Comparison of ENCODE assay signal across 8 cellular contexts in genomic region chrX:120485562-120486520, GRCh38. TPM values are rescaled to one million over a fixed set of nuclear protein-coding genes. Genes with fewer than 3 reads are reported as not detected.
A peak's percentile ranks its signal among the peaks of the same experiment; 100 is the strongest.
DNase-seq lines count a peak whose midpoint lies in the region; ATAC-seq, FAIRE-seq and TF ChIP-seq lines count a peak whose summit lies in the region.

No MANE protein-coding gene starts in this region.

- H3K4me3 Mint-ChIP-seq in T-cell (peak overlapping the region; percentile 82 to 89 (median 89)), astrocyte (ENCODE audit: unreplicated experiment) (peak overlapping the region; percentile 85)

- H3K27me3 ChIP-seq in astrocyte (ENCODE audit: insufficient read depth, low read length) = no peaks in the 10 kb centered on the region
- no peaks in the 10 kb centered on the region for H3K27me3 ChIP-seq in right cardiac atrium (ENCODE audit: control insufficient read depth, insufficient read depth)
- no peaks in the 10 kb centered on the region for H3K27me3 ChIP-seq in psoas muscle (ENCODE audit: insufficient read depth in 3 of 3, low read length in 2 of 3)

- H3K27ac ChIP-seq in astrocyte (ENCODE audit: low read depth, low read length) (peak overlapping the region; percentile 66), right cardiac atrium (ENCODE audit: low read length) (peak overlapping the region; percentile 100), psoas muscle (peak overlapping the region; percentile 92)

- H2AFZ ChIP-seq in astrocyte (ENCODE audit: low read depth, low read length) = peak overlapping the region; percentile 95

- no peaks in the 10 kb centered on the region for H4K20me1 ChIP-seq in astrocyte (ENCODE audit: insufficient read depth, low read length)

- CTCF ChIA-PET in T-cell (lab: Charles Lee) = interaction anchor here (0.7 to 2.0 kb wide), 12 partner anchors 8 to 272 kb away, joined by 3 to 10 read pairs (median 4); partner anchors contain the start of genes LAMP2 (in 1 of the 2) and ZBTB33 (in 1 of the 2)

- H3K4me3 ChIP-seq in GM12875 (ENCODE audit: low read depth, low read length) (peak overlapping the region; percentile 44), astrocyte (ENCODE audit: insufficient read depth, low read depth, low read length) (peak overlapping the region; percentile 65), right cardiac atrium (ENCODE audit: low read length) (peak overlapping the region; percentile 73), psoas muscle (peak overlapping the region; percentile 73)

- intact Hi-C loops in right cardiac atrium (cut with DNase I) = no loop called here
- intact Hi-C loops in psoas muscle (cut with DNase I) = no loop called here

- H3K4me1 ChIP-seq in astrocyte (ENCODE audit: insufficient read depth, low read length) (no peaks in the 10 kb centered on the region), right cardiac atrium (ENCODE audit: control insufficient read depth, insufficient read depth, low read length) (no peaks in the 10 kb centered on the region), psoas muscle (no peaks in the 10 kb centered on the region)

- under 1% methylated on average over 39 of the region's 39 CpGs for WGBS in right cardiac atrium
- WGBS in psoas muscle, 3 donors = 2 to 18% (median 2%) methylated on average over 25 to 39 of the region's 39 CpGs

- TF ChIP-seq CTCF in GM12875 (IDR thresholded peaks at IDR 0.05; ENCODE audit: borderline replicate concordance, insufficient read depth, low read depth, low read length) = peak; percentile 28; the same call in 1 of the 2 replicates
- peak; percentile 52 for TF ChIP-seq CTCF in astrocyte (IDR thresholded peaks at IDR 0.05; ENCODE audit: insufficient read depth, low read depth, low read length)
- peak; percentile 51 for TF ChIP-seq CTCF in psoas muscle (IDR thresholded peaks at IDR 0.05)

- H3K9me3 ChIP-seq in astrocyte (ENCODE audit: insufficient read depth, low read depth, low read length) (no peaks in the 10 kb centered on the region), right cardiac atrium (ENCODE audit: control insufficient read depth, low read length) (no peaks in the 10 kb centered on the region), psoas muscle (no peaks in the 10 kb centered on the region)

- no peaks in the 10 kb centered on the region for H3K36me3 Mint-ChIP-seq in T-cell
- no peaks in the 10 kb centered on the region for H3K36me3 Mint-ChIP-seq in astrocyte (ENCODE audit: low read depth, unreplicated experiment)

- ATAC-seq in HG02642 (IDR thresholded peaks at IDR 0.05; ENCODE audit: poor library complexity, unreplicated experiment) (peak; percentile 90), T-cell (replicated peaks in 1 of 4) (peak; percentile 67 to 80 (median 74)), right cardiac atrium (peak; percentile 93 to 94), psoas muscle (peak; percentile 90 to 95 (median 94)), HG02970 (IDR thresholded peaks at IDR 0.05; ENCODE audit: low FRiP score, unreplicated experiment) (no peak)

- H3K79me2 ChIP-seq in astrocyte (ENCODE audit: insufficient read depth, low read length) = no peaks in the 10 kb centered on the region

- POLR2A ChIA-PET in T-cell (lab: Charles Lee) = interaction anchor here (0.6 kb wide), 2 partner anchors 99 to 144 kb away, joined by 3 read pairs; partner anchors contain the start of gene C1GALT1C1 (in 1 of the 2)

- H3K9ac ChIP-seq in astrocyte (ENCODE audit: low read length) = peak overlapping the region; percentile 80

- peaks cover 0 to 6% of the 10 kb centered on the region in 2 donors for H3K27me3 Mint-ChIP-seq in T-cell
- no peaks in the 10 kb centered on the region for H3K27me3 Mint-ChIP-seq in astrocyte (ENCODE audit: low read depth, unreplicated experiment)

- H3K4me2 ChIP-seq in astrocyte (ENCODE audit: low read length) = peak overlapping the region; percentile 91

- H3K9me3 Mint-ChIP-seq in T-cell = no peaks in the 10 kb centered on the region
- no peaks in the 10 kb centered on the region for H3K9me3 Mint-ChIP-seq in astrocyte (ENCODE audit: unreplicated experiment)

- FAIRE-seq in astrocyte (lab: Jason Lieb, UNC) = peak; percentile 50

- DNase-seq in NCI-H1105 treated with DMSO at 0.1 percent for 48 hours (lab: John Stamatoyannopoulos, UW) (peak; percentile 89), T-cell (peak; percentile 10 to 50 (median 23)), astrocyte (ENCODE audit: low read depth) (peak; percentile 59), right cardiac atrium (peak; percentile 84 to 92 (median 92)), psoas muscle (peak; percentile 72 to 88)

- H3K4me1 Mint-ChIP-seq in T-cell (peaks cover 18 to 31% (median 24%) of the 10 kb centered on the region in 3 donors), astrocyte (ENCODE audit: low read depth, unreplicated experiment) (no peaks in the 10 kb centered on the region)

- H3K27ac Mint-ChIP-seq in T-cell = peak overlapping the region; percentile 91 to 95
- H3K27ac Mint-ChIP-seq in astrocyte (ENCODE audit: unreplicated experiment) = peak overlapping the region; percentile 84

- H3K36me3 ChIP-seq in astrocyte (ENCODE audit: insufficient read depth, low read length) (no peaks in the 10 kb centered on the region), psoas muscle (ENCODE audit: insufficient read depth in 1 of 2, low read depth in 1 of 2) (no peaks in the 10 kb centered on the region)

RNA-seq across cellular contexts. Expression of gene LAMP2, which starts 16.7 kb away (rescaled TPM):
- total RNA-seq in T-cell (10 to 100 TPM; 21.5 to 32.2 (median 31.5) TPM), astrocyte (146 and 161 TPM in 2 replicates), right cardiac atrium (10 to 100 TPM; 72.6 to 80.0 (median 75.0) TPM), psoas muscle (100 to 1,000 TPM in 2 of 4 donors, 10 to 100 TPM in 2; 86.0 to 123 (median 98.2) TPM)
- polyA plus RNA-seq in right cardiac atrium (37.6 TPM), psoas muscle (10 to 100 TPM; 24.5 to 89.4 (median 39.1) TPM)

Comparison
In these comparisons a context has a peak if more than half of its experiments do, and no peak if none do; other contexts are left out.
1. DNase-seq: peak in every context shown above with its lines; median percentile 92 in right cardiac atrium; 89 in NCI-H1105 treated with DMSO at 0.1 percent for 48 hours; 80 in psoas muscle; 59 in astrocyte; 23 in T-cell.